12 cellular contexts compared by ENCODE assay signal in genomic region chr14:88599321-88599720, GRCh38. TPM values are rescaled to one million over a fixed set of nuclear protein-coding genes. Genes with fewer than 3 reads are reported as not detected.
DNase-seq lines count a peak whose midpoint lies in the region; ATAC-seq, FAIRE-seq and TF ChIP-seq lines count a peak whose summit lies in the region.
"Had no signal": no experiment of that assay in that cellular context is flagged by ENCODE, and none has a peak within 500 bp of the region (broad histone marks: within the 10 kb centered on the region; RNA-seq: fewer than 3 reads in every experiment).

No MANE protein-coding gene starts in this region.

- H3K79me1 ChIP-seq in H9 (ENCODE audit: insufficient read depth, low read depth, low read length, poor library complexity, severe bottlenecking), result no peaks in the 10 kb centered on the region

- H3K27me3 ChIP-seq in H9 (ENCODE audit: insufficient read depth, low read length), result no peaks in the 10 kb centered on the region
- no peaks in the 10 kb centered on the region for H3K27me3 ChIP-seq in HepG2 (ENCODE audit: control insufficient read depth in 1 of 2, insufficient read depth in 2 of 2, low read length in 2 of 2)
- H3K27me3 ChIP-seq: gastrocnemius medialis, MG63, SJSA1 had no signal

- no peak for TF ChIP-seq POLR2A in HepG2 (IDR thresholded peaks at IDR 0.05; ENCODE audit: insufficient read depth in 1 of 2, low read depth in 2 of 2, low read length in 2 of 2)

- CTCF ChIA-PET in HepG2 (lab: Yijun Ruan, JAX; ENCODE audit: low intra/inter-chr PET ratio, low total read pairs), result no interaction called here

- H3K4me3 Mint-ChIP-seq in stimulated activated naive CD8-positive, alpha-beta T cell treated with anti-CD3 and anti-CD28 coated beads, Interleukin-15, Interleukin-2, amounts not matched to agents 100 ng/mL and 50 ng/mL, for 24 hours, result peak overlapping the region; percentile 54
- H3K4me3 Mint-ChIP-seq in H9 (no peak overlapping the region), type B pancreatic cell (no peak overlapping the region)

- ATAC-seq in stimulated activated naive CD8-positive, alpha-beta T cell treated with anti-CD3 and anti-CD28 coated beads, Interleukin-15, Interleukin-2, amounts not matched to agents 100 U/mL and 50 U/mL, for 24 hours, result no peak
- ATAC-seq in HG03520 (IDR thresholded peaks at IDR 0.05; ENCODE audit: unreplicated experiment), result peak; percentile 33
- no peak for ATAC-seq in HepG2
- ATAC-seq: gastrocnemius medialis had no signal

- intact Hi-C loops in HepG2 (cut with micrococcal nuclease; ENCODE audit: unreplicated experiment), result no loop called here

- H2BK15ac ChIP-seq in H9 (ENCODE audit: low read depth, low read length), result no peak overlapping the region

- no peak for DNase-seq in stimulated activated naive CD8-positive, alpha-beta T cell treated with anti-CD3 and anti-CD28 coated beads, Interleukin-15, Interleukin-2, amounts not matched to agents 100 U/mL and 50 U/mL, for 24 hours
- no peak for DNase-seq in H9
- no peak for DNase-seq in type B pancreatic cell (ENCODE audit: extremely low spot score, unreplicated experiment)
- no peak for DNase-seq in DMS114 treated with DMSO at 0.1 percent for 48 hours (lab: John Stamatoyannopoulos, UW; ENCODE audit: unreplicated experiment)
- no peak for DNase-seq in UCSD-AML1 (lab: John Stamatoyannopoulos, UW; ENCODE audit: unreplicated experiment)
- no peak for DNase-seq in HepG2 (ENCODE audit: low spot score)
- DNase-seq: gastrocnemius medialis, MG63, NCI-H524 treated with DMSO at 0.1 percent for 48 hours had no signal

- H3K9ac ChIP-seq in H9 (ENCODE audit: extremely low read depth, insufficient read length, low read length), result no peak overlapping the region
- H3K9ac ChIP-seq in HepG2 (ENCODE audit: insufficient read depth, low read depth, low read length), result no peak overlapping the region

- no peak overlapping the region for H3K56ac ChIP-seq in H9 (ENCODE audit: insufficient read length, low read depth, low read length)

- H4K5ac ChIP-seq in H9 (ENCODE audit: insufficient read length, low read depth, low read length), result no peak overlapping the region

- no peak overlapping the region for H2BK5ac ChIP-seq in H9 (ENCODE audit: insufficient read length, low read length)

- FAIRE-seq in HepG2 (lab: Jason Lieb, UNC), result no peak

- in situ Hi-C loops in HepG2 (cut with HindIII; ENCODE audit: extremely low pct_ligation_motif_present, low pct_unique_long_range_greater_than_20kb), result no loop called here

- TF ChIP-seq RAD21 in HepG2 (CRISPR knock-in tag; IDR thresholded peaks at IDR 0.05), result no peak

- peak overlapping the region; percentile 88 for H3K27ac Mint-ChIP-seq in stimulated activated naive CD8-positive, alpha-beta T cell treated with anti-CD3 and anti-CD28 coated beads, Interleukin-15, Interleukin-2, amounts not matched to agents 100 ng/mL and 50 ng/mL, for 24 hours
- peak overlapping the region in 2 of 3 experiments; percentile 47 to 58; a peak in 4 of 7 replicates for H3K27ac Mint-ChIP-seq in H9
- peak overlapping the region; percentile 80 for H3K27ac Mint-ChIP-seq in type B pancreatic cell

- WGBS in H9 (ENCODE audit: extremely low coverage, insufficient read length, low lambda C conversion rate), result no CpG with 5 or more reads among the region's 8 CpGs
- 95% methylated on average over 8 of the region's 8 CpGs for WGBS in HepG2 (ENCODE audit: low lambda C conversion rate)

- H3K9me3 Mint-ChIP-seq in stimulated activated naive CD8-positive, alpha-beta T cell treated with anti-CD3 and anti-CD28 coated beads, Interleukin-15, Interleukin-2, amounts not matched to agents 100 ng/mL and 50 ng/mL, for 24 hours, result no peaks in the 10 kb centered on the region
- H3K9me3 Mint-ChIP-seq in H9 (no peaks in the 10 kb centered on the region), type B pancreatic cell (no peaks in the 10 kb centered on the region)

- H3K14ac ChIP-seq in H9 (ENCODE audit: insufficient read depth, low read length), result no peak overlapping the region

- H3K4me3 ChIP-seq in HepG2 (replicated peaks in 1 of 3; ENCODE audit: insufficient read depth in 1 of 3, low read depth in 2 of 3, low read length in 3 of 3), result no peak overlapping the region
- H3K4me3 ChIP-seq: gastrocnemius medialis, MG63, SJSA1 had no signal

- H3K18ac ChIP-seq in H9 (ENCODE audit: insufficient read length, low read depth, low read length), result no peak overlapping the region

- H2BK12ac ChIP-seq in H9 (ENCODE audit: insufficient read length, low read depth, low read length), result no peak overlapping the region

- H2AK5ac ChIP-seq in H9 (ENCODE audit: insufficient read length, low read length), result no peak overlapping the region

- peaks cover 36% of the 10 kb centered on the region for H3K4me1 Mint-ChIP-seq in stimulated activated naive CD8-positive, alpha-beta T cell treated with anti-CD3 and anti-CD28 coated beads, Interleukin-15, Interleukin-2, amounts not matched to agents 100 ng/mL and 50 ng/mL, for 24 hours (ENCODE audit: low read depth)
- H3K4me1 Mint-ChIP-seq in H9, result peaks cover 0 to 3% of the 10 kb centered on the region in 2 experiments; a peak in 1 of 4 replicates
- peaks cover 5% of the 10 kb centered on the region for H3K4me1 Mint-ChIP-seq in type B pancreatic cell (ENCODE audit: unreplicated experiment)

- H3K27ac ChIP-seq in H9 (ENCODE audit: insufficient read length, low read depth, low read length), result no peak overlapping the region
- H3K27ac ChIP-seq in HepG2 (ENCODE audit: extremely low read length, insufficient read depth, low read length), result no peak overlapping the region
- H3K27ac ChIP-seq: gastrocnemius medialis, SJSA1 had no signal

- TF ChIP-seq EP300 in HepG2 (IDR thresholded peaks at IDR 0.05; ENCODE audit: low read depth in 2 of 2, low read length in 2 of 2) (no peak), HepG2 (CRISPR knock-in tag; IDR thresholded peaks at IDR 0.05; ENCODE audit: borderline replicate concordance) (no peak)

- H3K4me1 ChIP-seq in H9 (ENCODE audit: insufficient read depth, low read length) (no peaks in the 10 kb centered on the region), HepG2 (ENCODE audit: insufficient read depth, low read length) (peaks cover 8% of the 10 kb centered on the region; the same call in 1 of the 2 replicates)
- H3K4me1 ChIP-seq: gastrocnemius medialis, SJSA1 had no signal

- TF ChIP-seq CTCF in H9 (conservative IDR thresholded peaks at IDR 0.05), result no peak
- TF ChIP-seq CTCF in type B pancreatic cell (conservative IDR thresholded peaks at IDR 0.05), result no peak
- no peak for TF ChIP-seq CTCF in HepG2 (CRISPR knock-in tag; IDR thresholded peaks at IDR 0.05)

- H4K20me1 ChIP-seq in H9 (ENCODE audit: control insufficient read depth, insufficient read depth, insufficient read length) (no peaks in the 10 kb centered on the region), HepG2 (ENCODE audit: insufficient read depth, low read length) (no peaks in the 10 kb centered on the region)

- H3K4ac ChIP-seq in H9 (ENCODE audit: low read depth, low read length), result no peak overlapping the region

- H3T11ph ChIP-seq in H9 (ENCODE audit: low read length), result no peak overlapping the region

- H3K27me3 Mint-ChIP-seq in stimulated activated naive CD8-positive, alpha-beta T cell treated with anti-CD3 and anti-CD28 coated beads, Interleukin-15, Interleukin-2, amounts not matched to agents 100 ng/mL and 50 ng/mL, for 24 hours, result no peaks in the 10 kb centered on the region
- H3K27me3 Mint-ChIP-seq in H9 (ENCODE audit: low read depth) (no peaks in the 10 kb centered on the region), type B pancreatic cell (no peaks in the 10 kb centered on the region)

- POLR2A ChIA-PET in HepG2 (lab: Yijun Ruan, JAX), result no interaction called here

- peaks cover 39 to 86% of the 10 kb centered on the region in 2 experiments for H3K36me3 ChIP-seq in HepG2 (replicated peaks in 1 of 2; ENCODE audit: control insufficient read depth in 1 of 2, insufficient read depth in 2 of 2, low read length in 2 of 2)

- no peak overlapping the region for H4K91ac ChIP-seq in H9 (ENCODE audit: insufficient read length, low read depth, low read length)

- peaks cover 86% of the 10 kb centered on the region for H3K36me3 Mint-ChIP-seq in stimulated activated naive CD8-positive, alpha-beta T cell treated with anti-CD3 and anti-CD28 coated beads, Interleukin-15, Interleukin-2, amounts not matched to agents 100 ng/mL and 50 ng/mL, for 24 hours (ENCODE audit: low read depth)
- H3K36me3 Mint-ChIP-seq in H9 (ENCODE audit: insufficient read depth in 1 of 3, low read depth in 3 of 3) (peaks cover 34 to 96% (median 83%) of the 10 kb centered on the region in 3 experiments; a peak in 6 of 7 replicates), type B pancreatic cell (peaks cover 45% of the 10 kb centered on the region)

- no peaks in the 10 kb centered on the region for H3K9me3 ChIP-seq in H9 (ENCODE audit: control insufficient read depth, low read depth, low read length)
- no peaks in the 10 kb centered on the region for H3K9me3 ChIP-seq in HepG2 (ENCODE audit: low read length)
- H3K9me3 ChIP-seq: gastrocnemius medialis, MG63, SJSA1 had no signal

- no peak overlapping the region for H2AFZ ChIP-seq in H9 (ENCODE audit: low read length)
- no peak overlapping the region for H2AFZ ChIP-seq in HepG2 (ENCODE audit: low read length)

- no TSS peak for BruUV-seq in HepG2 (replicated peaks; lab: Mats Ljungman, UMichigan)

- H3K23me2 ChIP-seq in H9 (ENCODE audit: insufficient read length, low read depth, low read length, poor library complexity, severe bottlenecking), result no peaks in the 10 kb centered on the region

- no peak overlapping the region for H2BK20ac ChIP-seq in H9 (ENCODE audit: low read depth, low read length, poor library complexity, severe bottlenecking)

- H4K8ac ChIP-seq in H9 (replicated peaks; ENCODE audit: insufficient read length, low read depth, low read length), result no peak overlapping the region

- H3K79me2 ChIP-seq in H9 (ENCODE audit: insufficient read depth, low read length), result no peaks in the 10 kb centered on the region
- no peaks in the 10 kb centered on the region for H3K79me2 ChIP-seq in HepG2 (ENCODE audit: insufficient read depth, low read length)

- no peak overlapping the region for H3K23ac ChIP-seq in H9 (ENCODE audit: insufficient read length, low read depth, low read length)

- H3K4me2 ChIP-seq in H9 (ENCODE audit: insufficient read depth, insufficient read length, low read length) (no peak overlapping the region), HepG2 (ENCODE audit: low read depth, low read length) (no peak overlapping the region)

- no peak overlapping the region for H2BK120ac ChIP-seq in H9 (ENCODE audit: low read depth, low read length, poor library complexity, severe bottlenecking)

RNA-seq across cellular contexts. Expression of gene ZC3H14, which starts 36.5 kb away (rescaled TPM):
- 90.6 and 93.4 TPM in 2 replicates for total RNA-seq in H9 (2021)
- total RNA-seq in type B pancreatic cell (ENCODE audit: low replicate concordance), result 58.5 and 90.0 TPM in 2 replicates
- 65.1 and 94.2 TPM in 2 replicates for total RNA-seq in HepG2 (2016; rRNA removed; fragmentation: Illumina TruSeq; extraction: Trizol)
- total RNA-seq in HepG2 (2016; cell fraction: cytosol; rRNA removed; fragmentation: Illumina TruSeq; extraction: Trizol; ENCODE audit: low read depth), result 54.6 and 64.5 TPM in 2 replicates
- total RNA-seq in HepG2 (2016; cell fraction: insoluble cytoplasmic fraction; rRNA removed; fragmentation: Illumina TruSeq; extraction: Trizol), result 59.7 and 87.2 TPM in 2 replicates
- 25.9 and 26.0 TPM in 2 replicates for total RNA-seq in HepG2 (2016; cell fraction: membrane; rRNA removed; fragmentation: Illumina TruSeq; extraction: Trizol)
- 50.6 and 52.1 TPM in 2 replicates for total RNA-seq in HepG2 (2016; cell fraction: nucleus; rRNA removed; fragmentation: Illumina TruSeq; extraction: Trizol)
- 60.8 and 67.5 TPM in 2 replicates for polyA plus RNA-seq in HepG2 (2011; rRNA removed)
- polyA plus RNA-seq in HepG2 (2011; cell fraction: cytosol; rRNA removed), result 37.8 and 48.4 TPM in 2 replicates
- polyA plus RNA-seq in HepG2 (2011; cell fraction: nucleus; rRNA removed), result 75.4 and 75.5 TPM in 2 replicates
- 25.2 and 25.4 TPM in 2 replicates for polyA plus RNA-seq in HepG2 (2012)
- 6.4 and 6.5 TPM in 2 replicates for polyA plus RNA-seq in HepG2 (2016; cell fraction: cytosol; fragmentation: Illumina TruSeq; extraction: Trizol; ENCODE audit: low read depth)
- polyA plus RNA-seq in HepG2 (2016; cell fraction: insoluble cytoplasmic fraction; fragmentation: Illumina TruSeq; extraction: Trizol; ENCODE audit: low read depth), result 73.3 and 82.2 TPM in 2 replicates
- 8.3 and 15.1 TPM in 2 replicates for polyA plus RNA-seq in HepG2 (2016; cell fraction: membrane; fragmentation: Illumina TruSeq; extraction: Trizol; ENCODE audit: low read depth)
- polyA plus RNA-seq in HepG2 (2016; cell fraction: nucleus; fragmentation: Illumina TruSeq; extraction: Trizol; ENCODE audit: insufficient read depth, low read depth), result 75.8 and 82.9 TPM in 2 replicates
- polyA minus RNA-seq in HepG2 (2011; rRNA and poly(A)+ RNA removed; ENCODE audit: low replicate concordance), result 87.6 and 214 TPM in 2 replicates
- polyA minus RNA-seq in HepG2 (2011; cell fraction: cytosol; rRNA and poly(A)+ RNA removed), result 38.7 and 40.2 TPM in 2 replicates
- polyA minus RNA-seq in HepG2 (2011; cell fraction: nucleus; rRNA and poly(A)+ RNA removed), result 47.1 and 51.6 TPM in 2 replicates

RNA-seq across cellular contexts. Expression of gene PTPN21, which starts 44.5 kb away (rescaled TPM):
- total RNA-seq in H9 (2021) (12.9 and 14.3 TPM in 2 replicates), type B pancreatic cell (ENCODE audit: low replicate concordance) (19.6 and 21.4 TPM in 2 replicates), HepG2 (2016; rRNA removed; fragmentation: Illumina TruSeq; extraction: Trizol) (3.3 and 3.7 TPM in 2 replicates)
- total RNA-seq in HepG2 (2016; cell fraction: cytosol; rRNA removed; fragmentation: Illumina TruSeq; extraction: Trizol; ENCODE audit: low read depth), result 0.53 and 0.81 TPM in 2 replicates
- 2.7 and 2.8 TPM in 2 replicates for total RNA-seq in HepG2 (2016; cell fraction: insoluble cytoplasmic fraction; rRNA removed; fragmentation: Illumina TruSeq; extraction: Trizol)
- 2.0 and 2.4 TPM in 2 replicates for total RNA-seq in HepG2 (2016; cell fraction: membrane; rRNA removed; fragmentation: Illumina TruSeq; extraction: Trizol)
- total RNA-seq in HepG2 (2016; cell fraction: nucleus; rRNA removed; fragmentation: Illumina TruSeq; extraction: Trizol), result 5.0 and 6.9 TPM in 2 replicates
- 2.0 and 2.8 TPM in 2 replicates for polyA plus RNA-seq in HepG2 (2011; rRNA removed)
- 1.3 and 1.9 TPM in 2 replicates for polyA plus RNA-seq in HepG2 (2011; cell fraction: cytosol; rRNA removed)
- 4.3 and 4.8 TPM in 2 replicates for polyA plus RNA-seq in HepG2 (2011; cell fraction: nucleus; rRNA removed)
- 1.9 and 2.2 TPM in 2 replicates for polyA plus RNA-seq in HepG2 (2012)
- polyA plus RNA-seq in HepG2 (2016; cell fraction: cytosol; fragmentation: Illumina TruSeq; extraction: Trizol; ENCODE audit: low read depth), result 0.18 and 0.32 TPM in 2 replicates
- polyA plus RNA-seq in HepG2 (2016; cell fraction: insoluble cytoplasmic fraction; fragmentation: Illumina TruSeq; extraction: Trizol; ENCODE audit: low read depth), result 2.4 and 2.5 TPM in 2 replicates
- 0.85 and 1.3 TPM in 2 replicates for polyA plus RNA-seq in HepG2 (2016; cell fraction: membrane; fragmentation: Illumina TruSeq; extraction: Trizol; ENCODE audit: low read depth)
- polyA plus RNA-seq in HepG2 (2016; cell fraction: nucleus; fragmentation: Illumina TruSeq; extraction: Trizol; ENCODE audit: insufficient read depth, low read depth), result 6.7 and 7.3 TPM in 2 replicates
- 2.7 and 5.2 TPM in 2 replicates for polyA minus RNA-seq in HepG2 (2011; rRNA and poly(A)+ RNA removed; ENCODE audit: low replicate concordance)
- 2.4 and 3.0 TPM in 2 replicates for polyA minus RNA-seq in HepG2 (2011; cell fraction: cytosol; rRNA and poly(A)+ RNA removed)
- polyA minus RNA-seq in HepG2 (2011; cell fraction: nucleus; rRNA and poly(A)+ RNA removed), result 5.9 and 7.6 TPM in 2 replicates
